In the genomic region with DNA sequence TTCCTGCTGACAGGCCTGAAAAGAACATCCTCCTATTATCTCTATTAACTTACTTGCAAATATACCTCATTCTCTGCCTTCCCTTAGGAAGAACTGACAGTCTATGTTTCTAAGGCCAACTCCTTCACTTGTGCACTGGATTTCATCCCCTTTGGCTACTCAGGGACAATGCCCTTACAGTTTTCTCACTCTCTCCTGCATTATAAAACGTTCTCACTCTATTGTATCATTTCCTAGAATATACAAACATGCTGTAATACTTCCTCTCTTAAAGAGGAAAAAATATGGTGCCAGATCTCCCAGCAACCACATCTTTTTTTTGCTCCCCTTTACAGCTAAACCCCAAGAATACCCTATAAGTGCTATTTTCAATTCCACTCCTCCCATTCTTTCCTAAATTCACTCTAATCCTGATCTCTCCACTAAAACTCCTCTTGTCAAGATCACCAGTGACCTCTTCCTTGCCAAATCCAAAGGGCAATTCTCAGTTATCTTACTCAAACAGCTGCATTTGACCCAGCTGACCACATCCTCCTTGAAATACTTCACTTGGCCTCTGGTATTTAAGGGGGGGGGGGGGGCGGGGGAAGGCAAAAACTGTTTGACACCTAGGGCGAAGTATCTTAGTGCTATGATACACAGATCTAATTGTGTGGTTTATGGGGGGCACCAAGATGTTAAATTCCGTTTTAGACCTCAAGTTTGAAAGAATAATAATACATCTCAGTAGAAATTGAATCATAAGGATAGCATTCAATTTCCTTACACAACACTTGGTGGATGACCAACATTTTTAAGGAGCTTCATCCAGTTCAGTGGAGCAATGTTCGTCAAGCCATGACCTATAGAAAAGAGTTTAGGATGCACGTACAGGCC, we compare ENCODE assay signal across 8 cellular contexts. TPM values are rescaled to one million over a fixed set of nuclear protein-coding genes. Genes with fewer than 3 reads are reported as not detected.
DNase-seq lines count a peak whose midpoint lies in the region; ATAC-seq, FAIRE-seq and TF ChIP-seq lines count a peak whose summit lies in the region.

No MANE protein-coding gene starts in this region.

- DNase-seq in Caco-2: peak; percentile 39 to 45
- peak in 55 of 76 experiments; percentile 0 to 71 (median 20) for DNase-seq in HUDEP-2 (lab: John Stamatoyannopoulos, UW; ENCODE audit: unreplicated experiment in 76 of 76)
- DNase-seq in activated naive CD8-positive, alpha-beta T cell treated with anti-CD3 and anti-CD28 coated beads, Interleukin-2, amount 50 U/mL, for 24 hours: peak; percentile 5
- DNase-seq in HepG2 (ENCODE audit: low spot score): peak; percentile 24
- no peak for DNase-seq in NCI-H2227 treated with DMSO at 0.1 percent for 48 hours (lab: John Stamatoyannopoulos, UW)
- no peak for DNase-seq in hippocampal formation (lab: John Stamatoyannopoulos, UW)
- no peak for DNase-seq in HEK293T (ENCODE audit: extremely low spot score)
- no peak for DNase-seq in testis

- in situ Hi-C loops in HepG2 (cut with HindIII; ENCODE audit: extremely low pct_ligation_motif_present, low pct_unique_long_range_greater_than_20kb): no loop called here

- H3K4me3 ChIP-seq in Caco-2 (ENCODE audit: low read depth, low read length) (peak overlapping the region; percentile 73), HepG2 (replicated peaks in 1 of 3; ENCODE audit: insufficient read depth in 1 of 3, low read depth in 2 of 3, low read length in 3 of 3) (peak overlapping the region; percentile 81 to 98 (median 89); a peak in 5 of 6 replicates), testis (peak overlapping the region in 1 of 2 donors; percentile 79)

- peaks cover 13% of the 10 kb centered on the region for H3K36me3 Mint-ChIP-seq in Caco-2 (ENCODE audit: insufficient read depth, unreplicated experiment)
- H3K36me3 Mint-ChIP-seq in activated naive CD8-positive, alpha-beta T cell treated with anti-CD3 and anti-CD28 coated beads, Interleukin-2, amount 50 U/mL, for 24 hours (ENCODE audit: low read depth): peaks cover 27% of the 10 kb centered on the region

- no peaks in the 10 kb centered on the region for H3K9me3 ChIP-seq in Caco-2
- H3K9me3 ChIP-seq in HepG2 (ENCODE audit: low read length): no peaks in the 10 kb centered on the region
- H3K9me3 ChIP-seq in testis: no peaks in the 10 kb centered on the region

- FAIRE-seq in HepG2 (lab: Jason Lieb, UNC): no peak

- H3K4me1 ChIP-seq in Caco-2 (peaks cover 23% of the 10 kb centered on the region; the same call in 1 of the 2 replicates), HepG2 (ENCODE audit: insufficient read depth, low read length) (peaks cover 53% of the 10 kb centered on the region), testis (peaks cover 10% of the 10 kb centered on the region)

- POLR2A ChIA-PET in Caco-2 (lab: Charles Lee) (interaction anchor here (0.6 to 1.0 kb wide), 2 partner anchors 158 to 428 kb away, joined by 3 read pairs; no protein-coding TSS in a partner anchor), HepG2 (lab: Yijun Ruan, JAX) (interaction anchor here (1.1 to 2.8 kb wide), 3 partner anchors 13 to 212 kb away, joined by 4 to 19 read pairs (median 10); a partner anchor contains a TSS), HEK293T (lab: Yijun Ruan, JAX) (interaction anchor here (0.8 to 2.1 kb wide), 2 partner anchors 19 to 44 kb away, joined by 3 to 8 read pairs; a partner anchor contains a TSS)

- no peaks in the 10 kb centered on the region for H4K20me1 ChIP-seq in HepG2 (ENCODE audit: insufficient read depth, low read length)

- CTCF ChIA-PET in Caco-2 (lab: Charles Lee): interaction anchor here (0.8 kb wide), 1 partner anchor 619 kb away, joined by 4 read pairs; no protein-coding TSS in a partner anchor
- CTCF ChIA-PET in HepG2 (lab: Yijun Ruan, JAX; ENCODE audit: low intra/inter-chr PET ratio, low total read pairs): no interaction called here
- CTCF ChIA-PET in HEK293T (lab: Yijun Ruan, JAX): interaction anchor here (1.5 kb wide), 1 partner anchor 15 kb away, joined by 3 read pairs; no protein-coding TSS in a partner anchor

- H3K27ac ChIP-seq in HepG2 (ENCODE audit: extremely low read length, insufficient read depth, low read length) (peak overlapping the region; percentile 77), testis (peak overlapping the region in 1 of 2 donors; percentile 96)

- H3K27me3 ChIP-seq in Caco-2 (replicated peaks; ENCODE audit: control insufficient read depth, insufficient read depth, low read length) (no peaks in the 10 kb centered on the region), HepG2 (ENCODE audit: control insufficient read depth in 1 of 2, insufficient read depth in 2 of 2, low read length in 2 of 2) (no peaks in the 10 kb centered on the region; a peak in 1 of 5 replicates), testis (no peaks in the 10 kb centered on the region)

- no peaks in the 10 kb centered on the region for H3K9me3 Mint-ChIP-seq in Caco-2 (ENCODE audit: unreplicated experiment)
- peaks cover 7% of the 10 kb centered on the region for H3K9me3 Mint-ChIP-seq in activated naive CD8-positive, alpha-beta T cell treated with anti-CD3 and anti-CD28 coated beads, Interleukin-2, amount 50 U/mL, for 24 hours

- peaks cover 13% of the 10 kb centered on the region for H3K4me1 Mint-ChIP-seq in Caco-2 (ENCODE audit: low read depth, unreplicated experiment)
- H3K4me1 Mint-ChIP-seq in activated naive CD8-positive, alpha-beta T cell treated with anti-CD3 and anti-CD28 coated beads, Interleukin-2, amount 50 U/mL, for 24 hours: peaks cover 41% of the 10 kb centered on the region

- no peak for TF ChIP-seq RAD21 in HepG2 (CRISPR knock-in tag; IDR thresholded peaks at IDR 0.05)

- peaks cover 62% of the 10 kb centered on the region for H3K79me2 ChIP-seq in HepG2 (ENCODE audit: insufficient read depth, low read length)

- TF ChIP-seq CTCF in Caco-2 (IDR thresholded peaks at IDR 0.05; ENCODE audit: insufficient read depth in 1 of 2, low read depth in 1 of 2, low read length in 1 of 2, severe bottlenecking in 1 of 2, unreplicated experiment in 1 of 2) (no peak), HepG2 (CRISPR knock-in tag; IDR thresholded peaks at IDR 0.05) (no peak), testis (IDR thresholded peaks at IDR 0.05) (no peak)

- ATAC-seq in activated naive CD8-positive, alpha-beta T cell treated with anti-CD3 and anti-CD28 coated beads, Interleukin-2, amount 50 U/mL, for 24 hours: no peak
- no peak for ATAC-seq in HepG2

- H2AFZ ChIP-seq in HepG2 (ENCODE audit: low read length): no peak overlapping the region

- BruUV-seq in Caco-2 (replicated peaks; lab: Mats Ljungman, UMichigan) (no TSS peak), HepG2 (replicated peaks; lab: Mats Ljungman, UMichigan) (no TSS peak)

- H3K9ac ChIP-seq in HepG2 (ENCODE audit: insufficient read depth, low read depth, low read length): peak overlapping the region; percentile 88

- H3K36me3 ChIP-seq in Caco-2 (ENCODE audit: control insufficient read depth, insufficient read depth, low read length): peaks cover 1% of the 10 kb centered on the region; the same call in 1 of the 2 replicates
- peaks cover 0 to 6% of the 10 kb centered on the region in 2 experiments; a peak in 4 of 5 replicates for H3K36me3 ChIP-seq in HepG2 (replicated peaks in 1 of 2; ENCODE audit: control insufficient read depth in 1 of 2, insufficient read depth in 2 of 2, low read length in 2 of 2)
- H3K36me3 ChIP-seq in testis (ENCODE audit: low read depth, missing control alignments): no peaks in the 10 kb centered on the region

- intact Hi-C loops in Caco-2 (cut with micrococcal nuclease; ENCODE audit: unreplicated experiment): no loop called here
- intact Hi-C loops in HepG2 (cut with micrococcal nuclease; ENCODE audit: unreplicated experiment): no loop called here
- intact Hi-C loops in testis (cut with DNase I; ENCODE audit: low total_unique reads): loop anchor here (5.0 kb wide), 1 partner anchor 580 kb away; a partner anchor contains a TSS

- WGBS in HepG2 (ENCODE audit: low lambda C conversion rate): 43% methylated on average over 6 of the region's 6 CpGs
- WGBS in testis, 2 donors: 38 to 40% methylated on average over 6 of the region's 6 CpGs

- TF ChIP-seq POLR2A in HepG2 (IDR thresholded peaks at IDR 0.05; ENCODE audit: insufficient read depth in 1 of 2, low read depth in 2 of 2, low read length in 2 of 2): no peak
- no peak for TF ChIP-seq POLR2A in testis (IDR thresholded peaks at IDR 0.05)

- peak overlapping the region; percentile 85 for H3K4me2 ChIP-seq in HepG2 (ENCODE audit: low read depth, low read length)

- TF ChIP-seq EP300 in HepG2 (IDR thresholded peaks at IDR 0.05; ENCODE audit: low read depth in 2 of 2, low read length in 2 of 2) (peak in 1 of 2 experiments; percentile 15; a peak in 1 of 4 replicates), HepG2 (CRISPR knock-in tag; IDR thresholded peaks at IDR 0.05; ENCODE audit: borderline replicate concordance) (no peak)

- no peaks in the 10 kb centered on the region for H3K27me3 Mint-ChIP-seq in Caco-2 (ENCODE audit: insufficient read depth, unreplicated experiment)
- no peaks in the 10 kb centered on the region for H3K27me3 Mint-ChIP-seq in activated naive CD8-positive, alpha-beta T cell treated with anti-CD3 and anti-CD28 coated beads, Interleukin-2, amount 50 U/mL, for 24 hours

- H3K27ac Mint-ChIP-seq in Caco-2 (ENCODE audit: unreplicated experiment): no peak overlapping the region
- peak overlapping the region; percentile 74 for H3K27ac Mint-ChIP-seq in activated naive CD8-positive, alpha-beta T cell treated with anti-CD3 and anti-CD28 coated beads, Interleukin-2, amount 50 U/mL, for 24 hours

- no peak overlapping the region for H3K4me3 Mint-ChIP-seq in Caco-2 (ENCODE audit: unreplicated experiment)
- H3K4me3 Mint-ChIP-seq in activated naive CD8-positive, alpha-beta T cell treated with anti-CD3 and anti-CD28 coated beads, Interleukin-2, amount 50 U/mL, for 24 hours: no peak overlapping the region

RNA-seq across cellular contexts. Expression of a gene that starts 1.6 kb away (rescaled TPM):
- total RNA-seq in Caco-2 (2022) (38.0 and 38.2 TPM in 2 replicates), HepG2 (2016; rRNA removed; fragmentation: Illumina TruSeq; extraction: Trizol) (30.5 and 42.6 TPM in 2 replicates), testis (10 to 100 TPM; 35.5 to 44.5 TPM)
- 8.6 and 10.4 TPM in 2 replicates for total RNA-seq in HepG2 (2016; cell fraction: cytosol; rRNA removed; fragmentation: Illumina TruSeq; extraction: Trizol; ENCODE audit: low read depth)
- total RNA-seq in HepG2 (2016; cell fraction: insoluble cytoplasmic fraction; rRNA removed; fragmentation: Illumina TruSeq; extraction: Trizol): 29.9 and 42.5 TPM in 2 replicates
- 18.6 and 21.8 TPM in 2 replicates for total RNA-seq in HepG2 (2016; cell fraction: membrane; rRNA removed; fragmentation: Illumina TruSeq; extraction: Trizol)
- total RNA-seq in HepG2 (2016; cell fraction: nucleus; rRNA removed; fragmentation: Illumina TruSeq; extraction: Trizol): 18.1 and 19.9 TPM in 2 replicates
- polyA plus RNA-seq in HepG2 (2011; rRNA removed) (14.6 and 19.9 TPM in 2 replicates), testis (ENCODE audit: insufficient read depth, low read depth, low replicate concordance) (49.5 TPM)
- polyA plus RNA-seq in HepG2 (2011; cell fraction: cytosol; rRNA removed): 9.2 and 15.7 TPM in 2 replicates
- 5.9 and 8.6 TPM in 2 replicates for polyA plus RNA-seq in HepG2 (2011; cell fraction: nucleus; rRNA removed)
- polyA plus RNA-seq in HepG2 (2012): 22.4 and 27.0 TPM in 2 replicates
- 10.5 and 12.8 TPM in 2 replicates for polyA plus RNA-seq in HepG2 (2016; cell fraction: cytosol; fragmentation: Illumina TruSeq; extraction: Trizol; ENCODE audit: low read depth)
- 41.6 and 44.8 TPM in 2 replicates for polyA plus RNA-seq in HepG2 (2016; cell fraction: insoluble cytoplasmic fraction; fragmentation: Illumina TruSeq; extraction: Trizol; ENCODE audit: low read depth)
- polyA plus RNA-seq in HepG2 (2016; cell fraction: membrane; fragmentation: Illumina TruSeq; extraction: Trizol; ENCODE audit: low read depth): 17.8 and 18.6 TPM in 2 replicates
- 23.2 and 25.5 TPM in 2 replicates for polyA plus RNA-seq in HepG2 (2016; cell fraction: nucleus; fragmentation: Illumina TruSeq; extraction: Trizol; ENCODE audit: insufficient read depth, low read depth)
- polyA minus RNA-seq in HepG2 (2011; rRNA and poly(A)+ RNA removed; ENCODE audit: low replicate concordance): 4.7 and 5.4 TPM in 2 replicates
- polyA minus RNA-seq in HepG2 (2011; cell fraction: cytosol; rRNA and poly(A)+ RNA removed): 5.6 and 8.5 TPM in 2 replicates
- polyA minus RNA-seq in HepG2 (2011; cell fraction: nucleus; rRNA and poly(A)+ RNA removed): 28.8 and 29.8 TPM in 2 replicates

RNA-seq across cellular contexts. Expression of a gene that starts 1.7 kb away (rescaled TPM):
- 11.8 and 12.3 TPM in 2 replicates for total RNA-seq in Caco-2 (2022)
- 9.3 and 10.6 TPM in 2 replicates for total RNA-seq in HepG2 (2016; rRNA removed; fragmentation: Illumina TruSeq; extraction: Trizol)
- 1.7 and 1.8 TPM in 2 replicates for total RNA-seq in HepG2 (2016; cell fraction: cytosol; rRNA removed; fragmentation: Illumina TruSeq; extraction: Trizol; ENCODE audit: low read depth)
- total RNA-seq in HepG2 (2016; cell fraction: insoluble cytoplasmic fraction; rRNA removed; fragmentation: Illumina TruSeq; extraction: Trizol): 8.6 and 13.2 TPM in 2 replicates
- 5.3 and 6.3 TPM in 2 replicates for total RNA-seq in HepG2 (2016; cell fraction: membrane; rRNA removed; fragmentation: Illumina TruSeq; extraction: Trizol)
- 17.5 and 22.6 TPM in 2 replicates for total RNA-seq in HepG2 (2016; cell fraction: nucleus; rRNA removed; fragmentation: Illumina TruSeq; extraction: Trizol)
- polyA plus RNA-seq in HepG2 (2011; rRNA removed): 14.4 and 14.7 TPM in 2 replicates
- polyA plus RNA-seq in HepG2 (2011; cell fraction: cytosol; rRNA removed): 3.2 and 3.9 TPM in 2 replicates
- polyA plus RNA-seq in HepG2 (2011; cell fraction: nucleus; rRNA removed): 20.7 and 26.6 TPM in 2 replicates
- polyA plus RNA-seq in HepG2 (2012): 8.7 and 8.8 TPM in 2 replicates
- polyA plus RNA-seq in HepG2 (2016; cell fraction: cytosol; fragmentation: Illumina TruSeq; extraction: Trizol; ENCODE audit: low read depth): 1.7 and 1.9 TPM in 2 replicates
- polyA plus RNA-seq in HepG2 (2016; cell fraction: insoluble cytoplasmic fraction; fragmentation: Illumina TruSeq; extraction: Trizol; ENCODE audit: low read depth): 7.0 and 7.6 TPM in 2 replicates
- 3.2 and 3.3 TPM in 2 replicates for polyA plus RNA-seq in HepG2 (2016; cell fraction: membrane; fragmentation: Illumina TruSeq; extraction: Trizol; ENCODE audit: low read depth)
- 19.8 and 22.2 TPM in 2 replicates for polyA plus RNA-seq in HepG2 (2016; cell fraction: nucleus; fragmentation: Illumina TruSeq; extraction: Trizol; ENCODE audit: insufficient read depth, low read depth)
- 6.8 and 8.8 TPM in 2 replicates for polyA minus RNA-seq in HepG2 (2011; rRNA and poly(A)+ RNA removed; ENCODE audit: low replicate concordance)
- polyA minus RNA-seq in HepG2 (2011; cell fraction: cytosol; rRNA and poly(A)+ RNA removed): 5.9 and 6.3 TPM in 2 replicates
- polyA minus RNA-seq in HepG2 (2011; cell fraction: nucleus; rRNA and poly(A)+ RNA removed): 49.4 and 58.6 TPM in 2 replicates
- total RNA-seq in testis: 10 to 100 TPM; 30.2 to 44.0 TPM
- 35.1 TPM for polyA plus RNA-seq in testis (ENCODE audit: insufficient read depth, low read depth, low replicate concordance)

RNA-seq across cellular contexts. Expression of a gene that starts 43.3 kb away (rescaled TPM):
- not detected in 2 replicates for total RNA-seq in Caco-2 (2022)
- not detected in 2 replicates for total RNA-seq in HepG2 (2016; rRNA removed; fragmentation: Illumina TruSeq; extraction: Trizol)
- not detected in 2 replicates for total RNA-seq in HepG2 (2016; cell fraction: cytosol; rRNA removed; fragmentation: Illumina TruSeq; extraction: Trizol; ENCODE audit: low read depth)
- total RNA-seq in HepG2 (2016; cell fraction: insoluble cytoplasmic fraction; rRNA removed; fragmentation: Illumina TruSeq; extraction: Trizol): not detected in 2 replicates
- not detected in 2 replicates for total RNA-seq in HepG2 (2016; cell fraction: membrane; rRNA removed; fragmentation: Illumina TruSeq; extraction: Trizol)
- not detected in 2 replicates for total RNA-seq in HepG2 (2016; cell fraction: nucleus; rRNA removed; fragmentation: Illumina TruSeq; extraction: Trizol)
- polyA plus RNA-seq in HepG2 (2011; rRNA removed): 0.50 TPM in 1 of 2 replicates, not detected in the other
- polyA plus RNA-seq in HepG2 (2011; cell fraction: cytosol; rRNA removed): not detected in 2 replicates
- not detected in 2 replicates for polyA plus RNA-seq in HepG2 (2011; cell fraction: nucleus; rRNA removed)
- 0.20 TPM in 1 of 2 replicates, not detected in the other for polyA plus RNA-seq in HepG2 (2012)
- polyA plus RNA-seq in HepG2 (2016; cell fraction: cytosol; fragmentation: Illumina TruSeq; extraction: Trizol; ENCODE audit: low read depth): not detected in 2 replicates
- polyA plus RNA-seq in HepG2 (2016; cell fraction: insoluble cytoplasmic fraction; fragmentation: Illumina TruSeq; extraction: Trizol; ENCODE audit: low read depth): not detected in 2 replicates
- polyA plus RNA-seq in HepG2 (2016; cell fraction: membrane; fragmentation: Illumina TruSeq; extraction: Trizol; ENCODE audit: low read depth): not detected in 2 replicates
- not detected in 2 replicates for polyA plus RNA-seq in HepG2 (2016; cell fraction: nucleus; fragmentation: Illumina TruSeq; extraction: Trizol; ENCODE audit: insufficient read depth, low read depth)
- not detected in 2 replicates for polyA minus RNA-seq in HepG2 (2011; rRNA and poly(A)+ RNA removed; ENCODE audit: low replicate concordance)
- not detected in 2 replicates for polyA minus RNA-seq in HepG2 (2011; cell fraction: cytosol; rRNA and poly(A)+ RNA removed)
- not detected in 2 replicates for polyA minus RNA-seq in HepG2 (2011; cell fraction: nucleus; rRNA and poly(A)+ RNA removed)
- not detected for total RNA-seq in testis
- not detected for polyA plus RNA-seq in testis (ENCODE audit: insufficient read depth, low read depth, low replicate concordance)

Comparison
In these comparisons a context has a peak if more than half of its experiments do, and no peak if none do; other contexts are left out.
1. DNase-seq: peak in Caco-2 (2 of 2), HUDEP-2 (55 of 76), activated naive CD8-positive, alpha-beta T cell treated with anti-CD3 and anti-CD28 coated beads, Interleukin-2, amount 50 U/mL, for 24 hours (single experiment) and HepG2 (single experiment); none in NCI-H2227 treated with DMSO at 0.1 percent for 48 hours (single experiment), hippocampal formation (0 of 2), HEK293T (single experiment) and testis (single experiment).